In the genomic region with DNA sequence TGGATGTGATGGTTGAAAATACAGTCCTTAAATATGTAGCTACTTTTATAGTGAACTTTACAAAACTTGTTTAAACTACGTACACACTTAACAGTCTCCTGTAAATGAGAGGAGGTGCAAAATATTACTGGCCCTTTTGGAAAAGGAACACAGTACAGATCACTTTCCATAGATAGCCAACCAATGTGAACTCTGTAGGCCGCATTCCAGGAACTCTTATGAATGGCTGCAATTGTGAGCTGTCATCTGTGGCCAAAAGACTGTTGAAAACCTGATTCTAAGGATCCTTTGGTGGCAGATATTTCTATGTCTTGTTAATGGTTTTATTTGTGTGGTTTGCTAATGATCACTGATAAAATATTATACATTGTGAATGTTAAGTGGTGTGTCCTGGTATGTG, we compare ENCODE assay signal across 8 cellular contexts. TPM values are rescaled to one million over a fixed set of nuclear protein-coding genes. Genes with fewer than 3 reads are reported as not detected.
DNase-seq lines count a peak whose midpoint lies in the region; ATAC-seq and TF ChIP-seq lines count a peak whose summit lies in the region.

No MANE protein-coding gene starts in this region.

- H3K36me3 ChIP-seq in BE2C (peaks cover 5% of the 10 kb centered on the region), brain microvascular endothelial cell (replicated peaks) (peaks cover 15% of the 10 kb centered on the region), lower lobe of right lung (no peaks in the 10 kb centered on the region)

- no peak overlapping the region for H3K27ac ChIP-seq in brain microvascular endothelial cell
- H3K27ac ChIP-seq in lower lobe of right lung = no peak overlapping the region

- no peaks in the 10 kb centered on the region for H3K9me3 ChIP-seq in BE2C
- no peaks in the 10 kb centered on the region for H3K9me3 ChIP-seq in lower lobe of right lung

- TF ChIP-seq CTCF in BE2C (IDR thresholded peaks at IDR 0.05; ENCODE audit: low read depth, low read length) = no peak
- no peak for TF ChIP-seq CTCF in brain microvascular endothelial cell (IDR thresholded peaks at IDR 0.05; ENCODE audit: low read depth, low read length, missing control alignments)
- TF ChIP-seq CTCF in lower lobe of right lung (IDR thresholded peaks at IDR 0.05) = no peak

- intact Hi-C loops in lower lobe of right lung (cut with DNase I) = loop anchor here (10.0 kb wide), 1 partner anchor 81 kb away; no protein-coding TSS in a partner anchor

- no peaks in the 10 kb centered on the region for H3K9me3 Mint-ChIP-seq in IgD-negative memory B cell

- peaks cover 5% of the 10 kb centered on the region for H3K36me3 Mint-ChIP-seq in IgD-negative memory B cell

- peak overlapping the region; percentile 18 to 58 (median 18) for H3K4me3 Mint-ChIP-seq in IgD-negative memory B cell

- in situ Hi-C loops in brain microvascular endothelial cell (cut with HindIII; ENCODE audit: low pct_ligation_motif_present, low sequenced_read_pairs) = no loop called here

- H3K27me3 Mint-ChIP-seq in IgD-negative memory B cell = no peaks in the 10 kb centered on the region

- H3K4me1 ChIP-seq in BE2C (peaks cover 7% of the 10 kb centered on the region), lower lobe of right lung (peaks cover 65% of the 10 kb centered on the region)

- H3K4me3 ChIP-seq in BE2C (ENCODE audit: low read depth, low read length) (peak overlapping the region; percentile 96), brain microvascular endothelial cell (ENCODE audit: low read depth, low read length) (peak overlapping the region; percentile 93), lower lobe of right lung (peak overlapping the region; percentile 88)

- H3K27me3 ChIP-seq in BE2C (no peaks in the 10 kb centered on the region), brain microvascular endothelial cell (replicated peaks) (no peaks in the 10 kb centered on the region), lower lobe of right lung (ENCODE audit: low read depth) (no peaks in the 10 kb centered on the region)

- H3K4me1 Mint-ChIP-seq in IgD-negative memory B cell = peaks cover 53 to 65% (median 60%) of the 10 kb centered on the region in 3 donors

- ATAC-seq in lower lobe of right lung (no peak), GM21447 (IDR thresholded peaks at IDR 0.05; ENCODE audit: unreplicated experiment) (no peak), HG02884 (IDR thresholded peaks at IDR 0.05; ENCODE audit: unreplicated experiment) (no peak), HG03342 (IDR thresholded peaks at IDR 0.05; ENCODE audit: unreplicated experiment) (no peak)

- H3K27ac Mint-ChIP-seq in IgD-negative memory B cell = no peak overlapping the region

- DNase-seq in BE2C = no peak
- peak; percentile 53 for DNase-seq in brain microvascular endothelial cell
- DNase-seq in lower lobe of right lung = no peak
- no peak for DNase-seq in T1000 (lab: John Stamatoyannopoulos, UW)

RNA-seq across cellular contexts. Expression of a gene that starts 6.2 kb away (rescaled TPM):
- 8.9 TPM for polyA plus RNA-seq in BE2C (2012; ENCODE audit: insufficient read depth, insufficient read length, low read depth)
- 13.8 TPM for polyA plus RNA-seq in IgD-negative memory B cell
- 21.3 TPM for total RNA-seq in lower lobe of right lung
